In genomic region chr14:96065661-96066459, GRCh38 we compare ENCODE assay signal across 1 cellular context.
TF ChIP-seq lines count a peak whose summit lies in the region.

No MANE protein-coding gene starts in this region.

TF ChIP-seq in SK-N-SH treated with all-trans-retinoic acid at 6 μM for 48 hours, 23 proteins besides CTCF, POLR2A, EP300 and RAD21 (continued from another document):
- TF ChIP-seq POU6F1 (CRISPR knock-in tag; IDR thresholded peaks at IDR 0.05; ENCODE audit: borderline replicate concordance, low read depth) (no peak), ESRRG (CRISPR knock-in tag; IDR thresholded peaks at IDR 0.05) (no peak), ZNF565 (CRISPR knock-in tag; conservative IDR thresholded peaks at IDR 0.05; ENCODE audit: low read depth) (no peak), PATZ1 (CRISPR knock-in tag; IDR thresholded peaks at IDR 0.05; ENCODE audit: borderline replicate concordance) (no peak), GLIS3 (CRISPR knock-in tag; IDR thresholded peaks at IDR 0.05) (no peak), ZFP30 (CRISPR knock-in tag; IDR thresholded peaks at IDR 0.05) (no peak), TOX (CRISPR knock-in tag; IDR thresholded peaks at IDR 0.05; ENCODE audit: borderline replicate concordance) (no peak), PPARA (CRISPR knock-in tag; IDR thresholded peaks at IDR 0.05; ENCODE audit: borderline replicate concordance) (no peak), TCF4 (CRISPR knock-in tag; IDR thresholded peaks at IDR 0.05; ENCODE audit: borderline replicate concordance) (peak; percentile 52), BACH2 (CRISPR knock-in tag; IDR thresholded peaks at IDR 0.05; ENCODE audit: borderline replicate concordance) (peak; percentile 47; the same call in 1 of the 2 replicates), ZC3H10 (CRISPR knock-in tag; IDR thresholded peaks at IDR 0.05) (no peak)
